Comparison of ENCODE assay signal across 19 cellular contexts in genomic region chr19:56273563-56274117, GRCh38. TPM values are rescaled to one million over a fixed set of nuclear protein-coding genes. Genes with fewer than 3 reads are reported as not detected.
DNase-seq lines count a peak whose midpoint lies in the region; ATAC-seq, FAIRE-seq and TF ChIP-seq lines count a peak whose summit lies in the region.
"Had no signal": no experiment of that assay in that cellular context is flagged by ENCODE, and none has a peak within 500 bp of the region (broad histone marks: within the 10 kb centered on the region; RNA-seq: fewer than 3 reads in every experiment).

No MANE protein-coding gene starts in this region.

- FAIRE-seq in HTR-8/SVneo (lab: Jason Lieb, UNC): no peak
- FAIRE-seq: GM19239 had no signal

- TF ChIP-seq CTCF in cardiac fibroblast (IDR thresholded peaks at IDR 0.05; ENCODE audit: low read depth, low read length): no peak

- no peak overlapping the region for H3K4me3 ChIP-seq in cardiac fibroblast (replicated peaks in 1 of 2; ENCODE audit: low read depth in 2 of 2, low read length in 2 of 2)

- ATAC-seq in GM21447 (IDR thresholded peaks at IDR 0.05; ENCODE audit: unreplicated experiment): no peak

- peak; percentile 73 for DNase-seq in Daoy (ENCODE audit: low read depth)
- DNase-seq in NCI-H69 (lab: John Stamatoyannopoulos, UW): peak; percentile 47
- peak; percentile 29 to 71 for DNase-seq in cardiac fibroblast (ENCODE audit: low read depth in 2 of 2)
- peak; percentile 31 for DNase-seq in iris pigment epithelial cell (ENCODE audit: low read depth)
- no peak for DNase-seq in HTR-8/SVneo (ENCODE audit: insufficient read length, low spot score)
- DNase-seq in occipital lobe (lab: John Stamatoyannopoulos, UW): no peak
- DNase-seq in NOMO-1 (lab: John Stamatoyannopoulos, UW; ENCODE audit: unreplicated experiment in 2 of 2): no peak
- DNase-seq: activated CD4-positive, alpha-beta T cell treated with anti-CD3 and anti-CD28 coated beads, Interleukin-2, amount 50 U/mL, for 1 hour; activated T-cell treated with anti-CD3 and anti-CD28 coated beads, Interleukin-2, amount 50 U/mL, for 1 hour; NCI-H1930; NCI-H526; T-helper 9 cell had no signal

RNA-seq across cellular contexts. Expression of gene EDDM13, which starts 1.1 kb away (rescaled TPM):
- total RNA-seq in Daoy (2014; rRNA removed; shearing (Covaris generic)): not detected in 2 replicates
- total RNA-seq in occipital lobe: not detected
- total RNA-seq: cerebellum, epithelial cell of proximal tubule, G401, liver, neural crest cell had no signal

RNA-seq across cellular contexts. Expression of gene ZSCAN5A, which starts 41.0 kb away (rescaled TPM):
- 20.7 TPM in 2 replicates for total RNA-seq in Daoy (2014; rRNA removed; shearing (Covaris generic))
- 4.8 TPM for total RNA-seq in occipital lobe

Comparison
In these comparisons a context has a peak if more than half of its experiments do, and no peak if none do; other contexts are left out.
1. DNase-seq: peak in Daoy (single experiment), NCI-H69 (single experiment), cardiac fibroblast (2 of 2) and iris pigment epithelial cell (single experiment); none in HTR-8/SVneo (single experiment), occipital lobe (single experiment) and NOMO-1 (0 of 2).